In the genomic region with DNA sequence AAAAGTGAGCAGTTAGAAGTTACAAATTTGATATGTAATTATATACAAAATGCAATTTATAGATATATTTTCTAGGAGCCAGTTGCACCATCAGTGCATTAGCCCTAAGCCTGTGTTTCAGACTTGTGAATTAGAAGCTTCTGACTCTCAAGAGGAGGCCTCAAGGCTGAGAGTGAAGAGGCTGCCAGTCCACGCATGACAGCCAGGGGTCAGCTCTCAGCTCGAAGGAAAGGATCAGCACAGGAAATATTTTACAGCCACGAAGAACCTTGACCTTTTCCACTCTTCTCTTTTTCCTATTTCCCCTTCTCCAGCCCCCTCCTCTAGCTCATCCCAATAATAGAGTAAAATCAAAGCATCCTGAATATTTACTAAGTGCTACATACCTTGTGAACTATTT, we compare ENCODE assay signal across 13 cellular contexts.
DNase-seq lines count a peak whose midpoint lies in the region; ATAC-seq, FAIRE-seq and TF ChIP-seq lines count a peak whose summit lies in the region.
"Had no signal": no experiment of that assay in that cellular context is flagged by ENCODE, and none has a peak within 500 bp of the region (broad histone marks: within the 10 kb centered on the region; RNA-seq: fewer than 3 reads in every experiment).

No MANE protein-coding gene starts in this region.

- no peak overlapping the region for H3K4me3 ChIP-seq in Karpas-422 (ENCODE audit: low read length)
- H3K4me3 ChIP-seq in astrocyte of the spinal cord (ENCODE audit: low read depth, low read length), result no peak overlapping the region
- no peak overlapping the region for H3K4me3 ChIP-seq in right lobe of liver
- no peak overlapping the region for H3K4me3 ChIP-seq in uterus
- H3K4me3 ChIP-seq in pancreas, result no peak overlapping the region

- peak; percentile 4 for DNase-seq in Ammon's horn (ENCODE audit: low spot score)
- DNase-seq in Karpas-422, result peak; percentile 41
- no peak for DNase-seq in astrocyte of the spinal cord (ENCODE audit: low read depth, low spot score)
- no peak for DNase-seq in right lobe of liver
- DNase-seq in uterus, result no peak
- no peak for DNase-seq in effector CD8-positive, alpha-beta T cell (lab: John Stamatoyannopoulos, UW)
- DNase-seq in AG08395 (ENCODE audit: low spot score), result no peak
- no peak for DNase-seq in pancreas
- DNase-seq: NCI-H1694 treated with DMSO at 0.1 percent for 48 hours; stimulated activated naive CD4-positive, alpha-beta T cell had no signal

- H3K36me3 ChIP-seq in Karpas-422 (ENCODE audit: insufficient read depth, low read length) (no peaks in the 10 kb centered on the region), right lobe of liver (no peaks in the 10 kb centered on the region), uterus (no peaks in the 10 kb centered on the region), pancreas (no peaks in the 10 kb centered on the region)

- FAIRE-seq in pancreas (lab: Jason Lieb, UNC), result no peak
- FAIRE-seq: GM19239, TTC549 had no signal

- H3K27ac ChIP-seq in Karpas-422 (ENCODE audit: low read length) (no peak overlapping the region), right lobe of liver (no peak overlapping the region), uterus (no peak overlapping the region), pancreas (no peak overlapping the region)

- TF ChIP-seq POLR2A in right lobe of liver (IDR thresholded peaks at IDR 0.05), result no peak
- no peak for TF ChIP-seq POLR2A in uterus (IDR thresholded peaks at IDR 0.05)

- no peaks in the 10 kb centered on the region for H4K20me1 ChIP-seq in Karpas-422 (ENCODE audit: insufficient read depth, low read depth, low read length)

- H3K27me3 ChIP-seq in Karpas-422 (ENCODE audit: low read length) (no peaks in the 10 kb centered on the region), right lobe of liver (no peaks in the 10 kb centered on the region), uterus (no peaks in the 10 kb centered on the region), pancreas (no peaks in the 10 kb centered on the region)

- no peak overlapping the region for H2AFZ ChIP-seq in Karpas-422 (ENCODE audit: low read length)

- WGBS in right lobe of liver (ENCODE audit: insufficient coverage, low coverage, low lambda C conversion rate, missing lambda C conversion rate), result 11% methylated on average over 3 of the region's 3 CpGs
- WGBS in pancreas, 2 donors, result 22 to 35% methylated on average over 3 of the region's 3 CpGs

- H3K4me2 ChIP-seq in Karpas-422 (ENCODE audit: low read depth, low read length, poor library complexity, severe bottlenecking), result no peak overlapping the region

- no peak for ATAC-seq in right lobe of liver
- ATAC-seq in pancreas, result no peak
- ATAC-seq: sciatic nerve had no signal

- intact Hi-C loops in right lobe of liver (cut with DNase I), result no loop called here
- intact Hi-C loops in uterus (cut with DNase I; ENCODE audit: low total_unique reads), result no loop called here
- intact Hi-C loops in pancreas (cut with DNase I), result no loop called here

- no peaks in the 10 kb centered on the region for H3K9me2 ChIP-seq in Karpas-422 (replicated peaks; ENCODE audit: insufficient read depth, low read length)

- peak; percentile 40 for TF ChIP-seq CTCF in astrocyte of the spinal cord (IDR thresholded peaks at IDR 0.05; ENCODE audit: low read depth, low read length)
- TF ChIP-seq CTCF in right lobe of liver (IDR thresholded peaks at IDR 0.05), result peak in 3 of 4 donors; percentile 13 to 31 (median 16)
- no peak for TF ChIP-seq CTCF in uterus (IDR thresholded peaks at IDR 0.05)
- no peak for TF ChIP-seq CTCF in pancreas (IDR thresholded peaks at IDR 0.05)

- no peak overlapping the region for H3K9ac ChIP-seq in Karpas-422 (ENCODE audit: low read length)

- H3K4me1 ChIP-seq in Karpas-422 (ENCODE audit: low read length) (peaks cover 6% of the 10 kb centered on the region; the same call in 1 of the 2 replicates), right lobe of liver (no peaks in the 10 kb centered on the region), uterus (no peaks in the 10 kb centered on the region), pancreas (no peaks in the 10 kb centered on the region)

- H3K79me2 ChIP-seq in Karpas-422 (ENCODE audit: low read length), result no peaks in the 10 kb centered on the region

- in situ Hi-C loops in astrocyte of the spinal cord (cut with HindIII; ENCODE audit: low sequenced_read_pairs), result no loop called here

- H3K9me3 ChIP-seq in Karpas-422 (ENCODE audit: low read length) (no peaks in the 10 kb centered on the region), right lobe of liver (no peaks in the 10 kb centered on the region), uterus (no peaks in the 10 kb centered on the region), pancreas (no peaks in the 10 kb centered on the region)

Comparison
In these comparisons a context has a peak if more than half of its experiments do, and no peak if none do; other contexts are left out.
1. DNase-seq: peak in Ammon's horn (single experiment) and Karpas-422 (single experiment); none in astrocyte of the spinal cord (single experiment), right lobe of liver (0 of 3), uterus (0 of 2), effector CD8-positive, alpha-beta T cell (single experiment), AG08395 (single experiment) and pancreas (0 of 6).
2. CTCF ChIP-seq: peak in astrocyte of the spinal cord (single experiment) and right lobe of liver (3 of 4); none in uterus (0 of 4) and pancreas (0 of 4).